ENCODE assay signal across 9 cellular contexts in genomic region chr4:100742045-100742444, GRCh38.
DNase-seq lines count a peak whose midpoint lies in the region; TF ChIP-seq lines count a peak whose summit lies in the region.
"Had no signal": no experiment of that assay in that cellular context is flagged by ENCODE, and none has a peak within 500 bp of the region (broad histone marks: within the 10 kb centered on the region; RNA-seq: fewer than 3 reads in every experiment).

No MANE protein-coding gene starts in this region.

- H3K9me3 ChIP-seq in testis: no peaks in the 10 kb centered on the region
- H3K9me3 ChIP-seq in CD8-positive, alpha-beta memory T cell (ENCODE audit: low read length): no peaks in the 10 kb centered on the region

- H3K36me3 Mint-ChIP-seq in CD8-positive, alpha-beta memory T cell: no peaks in the 10 kb centered on the region

- DNase-seq in D341Med (ENCODE audit: low spot score): peak; percentile 24
- DNase-seq in HPDE6-E6E7 (ENCODE audit: extremely low spot score): peak; percentile 25
- peak; percentile 0 for DNase-seq in amniotic stem cell (lab: John Stamatoyannopoulos, UW)
- DNase-seq in lung microvascular endothelial cell (ENCODE audit: low read depth in 2 of 2): peak; percentile 83
- DNase-seq in testis: no peak
- DNase-seq in GM20000 (ENCODE audit: low spot score): no peak
- DNase-seq in CD8-positive, alpha-beta memory T cell: no peak
- no peak for DNase-seq in dorsolateral prefrontal cortex

- peak in 1 of 3 experiments; percentile 9 for TF ChIP-seq CTCF in testis (IDR thresholded peaks at IDR 0.05)
- TF ChIP-seq CTCF in GM20000 (IDR thresholded peaks at IDR 0.05; ENCODE audit: extremely low read depth, missing control alignments): no peak
- peak in 17 of 56 donors; percentile 5 to 31 (median 17) for TF ChIP-seq CTCF in dorsolateral prefrontal cortex (IDR thresholded peaks at IDR 0.05 in 54 of 56, conservative IDR thresholded peaks at IDR 0.05 in 2 of 56; ENCODE audit: low read depth in 1 of 56, partially characterized antibody in 56 of 56)

- H3K36me3 ChIP-seq in testis (ENCODE audit: low read depth, missing control alignments): no peaks in the 10 kb centered on the region
- no peaks in the 10 kb centered on the region for H3K36me3 ChIP-seq in CD8-positive, alpha-beta memory T cell (ENCODE audit: insufficient read depth, low read length)

- CTCF ChIA-PET in CD8-positive, alpha-beta memory T cell (lab: Charles Lee): no interaction called here

- H3K4me1 Mint-ChIP-seq in CD8-positive, alpha-beta memory T cell: no peaks in the 10 kb centered on the region
- H3K4me1 Mint-ChIP-seq: central memory CD8-positive, alpha-beta T cell had no signal

- H3K27ac Mint-ChIP-seq in CD8-positive, alpha-beta memory T cell: no peak overlapping the region

- intact Hi-C loops in testis (cut with DNase I; ENCODE audit: low total_unique reads) (no loop called here), dorsolateral prefrontal cortex (cut with DNase I) (no loop called here)

- H3K27ac ChIP-seq in testis: no peak overlapping the region
- H3K27ac ChIP-seq in CD8-positive, alpha-beta memory T cell (ENCODE audit: low read depth, low read length): no peak overlapping the region
- no peak overlapping the region for H3K27ac ChIP-seq in dorsolateral prefrontal cortex

- H3K4me1 ChIP-seq in testis: no peaks in the 10 kb centered on the region
- no peaks in the 10 kb centered on the region for H3K4me1 ChIP-seq in CD8-positive, alpha-beta memory T cell (ENCODE audit: insufficient read depth, low read length)

- no peak for TF ChIP-seq POLR2A in testis (IDR thresholded peaks at IDR 0.05)

- H3K4me3 Mint-ChIP-seq in CD8-positive, alpha-beta memory T cell: no peak overlapping the region
- H3K4me3 Mint-ChIP-seq: central memory CD8-positive, alpha-beta T cell had no signal

- no peak overlapping the region for H3K4me3 ChIP-seq in testis
- no peak overlapping the region for H3K4me3 ChIP-seq in CD8-positive, alpha-beta memory T cell (ENCODE audit: low read length)
- no peak overlapping the region for H3K4me3 ChIP-seq in dorsolateral prefrontal cortex

- peaks cover 0 to 10% of the 10 kb centered on the region in 2 donors for H3K27me3 Mint-ChIP-seq in CD8-positive, alpha-beta memory T cell

- H3K27me3 ChIP-seq in testis (no peaks in the 10 kb centered on the region), dorsolateral prefrontal cortex (peaks cover 0 to 3% (median 0%) of the 10 kb centered on the region in 45 donors)
- H3K27me3 ChIP-seq in CD8-positive, alpha-beta memory T cell (ENCODE audit: insufficient read depth, low read length, poor library complexity, severe bottlenecking): no peaks in the 10 kb centered on the region

- 68 to 74% methylated on average over 4 of the region's 4 CpGs for WGBS in testis, 2 donors

- H3K9me3 Mint-ChIP-seq in CD8-positive, alpha-beta memory T cell: no peaks in the 10 kb centered on the region
- H3K9me3 Mint-ChIP-seq: central memory CD8-positive, alpha-beta T cell had no signal

- POLR2A ChIA-PET in CD8-positive, alpha-beta memory T cell (lab: Charles Lee): no interaction called here

Comparison
In these comparisons a context has a peak if more than half of its experiments do, and no peak if none do; other contexts are left out.
1. DNase-seq: peak in D341Med (single experiment), HPDE6-E6E7 (single experiment), amniotic stem cell (single experiment) and lung microvascular endothelial cell (2 of 2); none in testis (single experiment), GM20000 (single experiment), CD8-positive, alpha-beta memory T cell (0 of 5) and dorsolateral prefrontal cortex (0 of 10).